In genomic region chr1:34926156-34926555, GRCh38 we compare ENCODE assay signal across 19 cellular contexts.
"Had no signal": no experiment of that assay in that cellular context is flagged by ENCODE, and none has a peak within 500 bp of the region (broad histone marks: within the 10 kb centered on the region; RNA-seq: fewer than 3 reads in every experiment).

No MANE protein-coding gene starts in this region.

- H3K27ac ChIP-seq: esophagus squamous epithelium, gastroesophageal sphincter, stomach, suprapubic skin, upper lobe of left lung had no signal

- ATAC-seq: activated CD4-positive, alpha-beta T cell treated with anti-CD3 and anti-CD28 coated beads for 36 hours; activated T-cell treated with anti-CD3 and anti-CD28 coated beads, Interleukin-2, amount 50 U/mL, for 72 hours; gastroesophageal sphincter; left ventricle myocardium superior; sciatic nerve; stimulated activated memory B cell treated with anti-CD40 and anti-IgM and Interleukin-4, amounts not matched to agents 10 μg/mL and 1 μg/mL and 100 μg/mL, for 72 hours had no signal

- H3K4me3 ChIP-seq: esophagus squamous epithelium, gastroesophageal sphincter, stomach, suprapubic skin, upper lobe of left lung had no signal

- DNase-seq: activated B cell treated with CpG ODN at 0.5 μM for 24 hours; activated CD4-positive, alpha-beta T cell treated with anti-CD3 and anti-CD28 coated beads for 36 hours; activated CD4-positive, alpha-beta T cell treated with anti-CD3 and anti-CD28 coated beads, Interleukin-2, amount 50 U/mL, for 48 hours; activated effector memory CD4-positive, alpha-beta T cell treated with Interleukin-2 at 50 U/mL for 16 hours; activated naive CD4-positive, alpha-beta T cell treated with anti-CD3 and anti-CD28 coated beads for 36 hours; activated T-cell treated with anti-CD3 and anti-CD28 coated beads, Interleukin-2, amount 50 U/mL, for 72 hours; esophagus squamous epithelium; left ventricle myocardium superior; mammary epithelial cell; midbrain; nephron progenitor cell; small intestine; stomach; T-helper 9 cell; upper lobe of left lung had no signal

- H3K36me3 ChIP-seq: esophagus squamous epithelium, gastroesophageal sphincter, stomach, suprapubic skin, upper lobe of left lung had no signal

- H3K9me3 ChIP-seq: esophagus squamous epithelium, gastroesophageal sphincter, stomach, suprapubic skin, upper lobe of left lung had no signal
